12 cellular contexts compared by ENCODE assay signal in genomic region chr2:239291505-239292350, GRCh38.
DNase-seq lines count a peak whose midpoint lies in the region; ATAC-seq and TF ChIP-seq lines count a peak whose summit lies in the region.
"Had no signal": no experiment of that assay in that cellular context is flagged by ENCODE, and none has a peak within 500 bp of the region (broad histone marks: within the 10 kb centered on the region; RNA-seq: fewer than 3 reads in every experiment).

No MANE protein-coding gene starts in this region.

- H3K4me3 Mint-ChIP-seq in activated CD8-positive, alpha-beta T cell treated with anti-CD3 and anti-CD28 coated beads, Interleukin-2, amount 10 ng/mL, durations not matched to agents 7 days and 5 days: no peak overlapping the region
- H3K4me3 Mint-ChIP-seq: mesothelial cell of epicardium had no signal

- peaks cover 9 to 98% (median 84%) of the 10 kb centered on the region in 9 donors for H3K4me1 ChIP-seq in heart right ventricle

- no peaks in the 10 kb centered on the region for H3K36me3 ChIP-seq in heart right ventricle

- TF ChIP-seq CTCF in heart right ventricle (IDR thresholded peaks at IDR 0.05) (no peak), GM10266 (IDR thresholded peaks at IDR 0.05; ENCODE audit: control insufficient read depth, insufficient read depth, low read depth, missing control alignments) (no peak)

- no peaks in the 10 kb centered on the region for H3K9me3 Mint-ChIP-seq in activated CD8-positive, alpha-beta T cell treated with anti-CD3 and anti-CD28 coated beads, Interleukin-2, amount 10 ng/mL, durations not matched to agents 7 days and 5 days (ENCODE audit: insufficient read depth)
- H3K9me3 Mint-ChIP-seq: mesothelial cell of epicardium had no signal

- 87 to 92% methylated on average over 29 of the region's 29 CpGs for whole genome bisulfite sequencing in heart right ventricle, 2 donors

- intact Hi-C loops in heart right ventricle (cut with DNase I) (loop anchor here in 2 of 10 donors (2.0 to 5.0 kb wide), 2 partner anchors 37 to 69 kb away; no protein-coding TSS in a partner anchor), posterior vena cava (cut with DNase I) (loop anchor here (5.0 to 10.0 kb wide), 2 partner anchors 54 to 257 kb away; no protein-coding TSS in a partner anchor)

- no peaks in the 10 kb centered on the region for H3K27me3 Mint-ChIP-seq in activated CD8-positive, alpha-beta T cell treated with anti-CD3 and anti-CD28 coated beads, Interleukin-2, amount 10 ng/mL, durations not matched to agents 7 days and 5 days (ENCODE audit: low read depth)

- H3K27me3 ChIP-seq in heart right ventricle: no peaks in the 10 kb centered on the region

- CTCF ChIA-PET in activated CD8-positive, alpha-beta T cell treated with anti-CD3 and anti-CD28 coated beads, Interleukin-2, amount 10 ng/mL, durations not matched to agents 7 days and 5 days (lab: Charles Lee): interaction anchor here (0.8 kb wide), 1 partner anchor 16 kb away, joined by 3 read pairs; no protein-coding TSS in a partner anchor

- H3K27ac Mint-ChIP-seq in activated CD8-positive, alpha-beta T cell treated with anti-CD3 and anti-CD28 coated beads, Interleukin-2, amount 10 ng/mL, durations not matched to agents 7 days and 5 days: no peak overlapping the region
- H3K27ac Mint-ChIP-seq: mesothelial cell of epicardium had no signal

- peaks cover 18% of the 10 kb centered on the region for H3K36me3 Mint-ChIP-seq in activated CD8-positive, alpha-beta T cell treated with anti-CD3 and anti-CD28 coated beads, Interleukin-2, amount 10 ng/mL, durations not matched to agents 7 days and 5 days (ENCODE audit: low read depth)
- H3K36me3 Mint-ChIP-seq: mesothelial cell of epicardium had no signal

- peak in 2 of 8 donors; percentile 1 to 33 for ATAC-seq in heart right ventricle
- ATAC-seq in activated CD8-positive, alpha-beta T cell treated with anti-CD3 and anti-CD28 coated beads, Interleukin-2, amount 10 ng/mL, durations not matched to agents 7 days and 5 days: no peak

- H3K4me1 Mint-ChIP-seq in activated CD8-positive, alpha-beta T cell treated with anti-CD3 and anti-CD28 coated beads, Interleukin-2, amount 10 ng/mL, durations not matched to agents 7 days and 5 days (ENCODE audit: low read depth): peaks cover 73% of the 10 kb centered on the region

- H3K9me3 ChIP-seq in heart right ventricle: no peaks in the 10 kb centered on the region

- DNase-seq in DMS153 treated with DMSO at 0.1 percent for 48 hours (lab: John Stamatoyannopoulos, UW; ENCODE audit: unreplicated experiment): peak; percentile 84
- peak; percentile 81 for DNase-seq in NCI-H526 treated with DMSO at 0.1 percent for 48 hours (lab: John Stamatoyannopoulos, UW)
- DNase-seq in heart right ventricle: no peak
- DNase-seq in posterior vena cava (ENCODE audit: low spot score): peak; percentile 71
- DNase-seq in SKM-1 (lab: John Stamatoyannopoulos, UW; ENCODE audit: unreplicated experiment): no peak
- no peak for DNase-seq in UCSD-AML1 (lab: John Stamatoyannopoulos, UW; ENCODE audit: unreplicated experiment)
- DNase-seq in GM10266 (ENCODE audit: extremely low spot score): no peak
- no peak for DNase-seq in activated CD8-positive, alpha-beta T cell treated with anti-CD3 and anti-CD28 coated beads, Interleukin-2, amount 10 ng/mL, durations not matched to agents 7 days and 5 days
- DNase-seq: cortex of kidney, DMS53, NCI-H524 treated with DMSO at 0.1 percent for 48 hours had no signal

- H3K4me3 ChIP-seq in heart right ventricle: no peak overlapping the region

- peak overlapping the region; percentile 6 to 77 (median 65) for H3K27ac ChIP-seq in heart right ventricle

- POLR2A ChIA-PET in activated CD8-positive, alpha-beta T cell treated with anti-CD3 and anti-CD28 coated beads, Interleukin-2, amount 10 ng/mL, durations not matched to agents 7 days and 5 days (lab: Charles Lee): interaction anchor here (0.6 to 0.9 kb wide), 3 partner anchors 24 to 1330 kb away, joined by 3 to 5 read pairs (median 3); no protein-coding TSS in a partner anchor

Comparison
In these comparisons a context has a peak if more than half of its experiments do, and no peak if none do; other contexts are left out.
1. DNase-seq: peak in DMS153 treated with DMSO at 0.1 percent for 48 hours (single experiment), NCI-H526 treated with DMSO at 0.1 percent for 48 hours (single experiment) and posterior vena cava (single experiment); none in heart right ventricle (0 of 2), SKM-1 (single experiment), UCSD-AML1 (single experiment), GM10266 (single experiment) and activated CD8-positive, alpha-beta T cell treated with anti-CD3 and anti-CD28 coated beads, Interleukin-2, amount 10 ng/mL, durations not matched to agents 7 days and 5 days (single experiment).